ENCODE assay signal across 18 cellular contexts in genomic region chr2:69556008-69556407, GRCh38.
DNase-seq lines count a peak whose midpoint lies in the region; ATAC-seq and TF ChIP-seq lines count a peak whose summit lies in the region.
"Had no signal": no experiment of that assay in that cellular context is flagged by ENCODE, and none has a peak within 500 bp of the region (broad histone marks: within the 10 kb centered on the region; RNA-seq: fewer than 3 reads in every experiment).

No MANE protein-coding gene starts in this region.

- H3K27ac Mint-ChIP-seq in activated T-cell treated with anti-CD3 and anti-CD28 coated beads, Interleukin-2, amount 50 U/mL, for 72 hours, result peak overlapping the region; percentile 95
- H3K27ac Mint-ChIP-seq in T-cell (peak overlapping the region; percentile 71), glutamatergic neuron (ENCODE audit: unreplicated experiment) (no peak overlapping the region)
- peak overlapping the region; percentile 45 for H3K27ac Mint-ChIP-seq in central memory CD8-positive, alpha-beta T cell (ENCODE audit: low read depth)
- H3K27ac Mint-ChIP-seq: B cell had no signal

- POLR2A ChIA-PET in T-cell (lab: Charles Lee), result no interaction called here

- CTCF ChIA-PET in T-cell (lab: Charles Lee), result interaction anchor here (0.9 to 1.5 kb wide), 4 partner anchors 9 to 162 kb away, joined by 3 to 5 read pairs (median 4); no protein-coding TSS in a partner anchor

- peaks cover 2 to 14% of the 10 kb centered on the region in 2 donors for H3K36me3 Mint-ChIP-seq in activated T-cell treated with anti-CD3 and anti-CD28 coated beads, Interleukin-2, amount 50 U/mL, for 72 hours (ENCODE audit: insufficient read depth in 2 of 2)
- H3K36me3 Mint-ChIP-seq in T-cell (peaks cover 35% of the 10 kb centered on the region), glutamatergic neuron (ENCODE audit: unreplicated experiment) (no peaks in the 10 kb centered on the region)
- H3K36me3 Mint-ChIP-seq in central memory CD8-positive, alpha-beta T cell (ENCODE audit: insufficient read depth), result peaks cover 12% of the 10 kb centered on the region

- H3K4me1 Mint-ChIP-seq in activated T-cell treated with anti-CD3 and anti-CD28 coated beads, Interleukin-2, amount 50 U/mL, for 72 hours (ENCODE audit: low read depth), result peaks cover 66% of the 10 kb centered on the region
- peaks cover 80 to 88% (median 81%) of the 10 kb centered on the region in 3 donors for H3K4me1 Mint-ChIP-seq in T-cell
- peaks cover 67% of the 10 kb centered on the region for H3K4me1 Mint-ChIP-seq in central memory CD8-positive, alpha-beta T cell
- H3K4me1 Mint-ChIP-seq in glutamatergic neuron (ENCODE audit: low read depth, unreplicated experiment), result peaks cover 16% of the 10 kb centered on the region

- H3K9me3 Mint-ChIP-seq in activated T-cell treated with anti-CD3 and anti-CD28 coated beads, Interleukin-2, amount 50 U/mL, for 72 hours, result no peaks in the 10 kb centered on the region
- H3K9me3 Mint-ChIP-seq in T-cell (no peaks in the 10 kb centered on the region), glutamatergic neuron (ENCODE audit: unreplicated experiment) (no peaks in the 10 kb centered on the region)
- H3K9me3 Mint-ChIP-seq in central memory CD8-positive, alpha-beta T cell, result no peaks in the 10 kb centered on the region

- DNase-seq in activated T-cell treated with anti-CD3 and anti-CD28 coated beads, Interleukin-2, amount 50 U/mL, for 72 hours, result no peak
- DNase-seq in activated T-cell treated with anti-CD3 and anti-CD28 coated beads for 4 hours (no peak), T-cell (no peak), glutamatergic neuron (no peak), EL (no peak)
- no peak for DNase-seq in central memory CD8-positive, alpha-beta T cell (ENCODE audit: low spot score in 2 of 2)
- no peak for DNase-seq in stimulated activated naive CD8-positive, alpha-beta T cell treated with anti-CD3 and anti-CD28 coated beads, Interleukin-15, Interleukin-2, amounts not matched to agents 100 U/mL and 50 U/mL, for 24 hours
- DNase-seq in stimulated activated CD4-positive, alpha-beta T cell treated with anti-CD3 and anti-CD28 coated beads, Interleukin-12 subunit alpha, Interleukin-12 subunit beta, amount 100 ng/mL, for 4 hours, result no peak
- DNase-seq: COR-L47, DMS153, Karpas-422, NCI-H1930, NCI-H2171, NCI-H446 treated with DMSO at 0.1 percent for 48 hours, NCI-H82, Right ventricle myocardium superior had no signal

- TF ChIP-seq CTCF in glutamatergic neuron (IDR thresholded peaks at IDR 0.05; ENCODE audit: partially characterized antibody, unreplicated experiment), result no peak

- H3K27me3 Mint-ChIP-seq in activated T-cell treated with anti-CD3 and anti-CD28 coated beads, Interleukin-2, amount 50 U/mL, for 72 hours (ENCODE audit: low read depth), result no peaks in the 10 kb centered on the region
- H3K27me3 Mint-ChIP-seq in T-cell, result no peaks in the 10 kb centered on the region
- no peaks in the 10 kb centered on the region for H3K27me3 Mint-ChIP-seq in central memory CD8-positive, alpha-beta T cell
- peaks cover under 1% of the 10 kb centered on the region for H3K27me3 Mint-ChIP-seq in glutamatergic neuron (ENCODE audit: unreplicated experiment)

- peak; percentile 45 to 49 for ATAC-seq in activated T-cell treated with anti-CD3 and anti-CD28 coated beads, Interleukin-2, amount 50 U/mL, for 72 hours (replicated peaks in 1 of 2)
- ATAC-seq in T-cell (replicated peaks in 1 of 4), result peak in 1 of 4 experiments; percentile 47
- ATAC-seq in central memory CD8-positive, alpha-beta T cell (replicated peaks; ENCODE audit: extremely low read depth, poor library complexity, severe bottlenecking), result no peak
- peak; percentile 56 for ATAC-seq in stimulated activated naive CD8-positive, alpha-beta T cell treated with anti-CD3 and anti-CD28 coated beads, Interleukin-15, Interleukin-2, amounts not matched to agents 100 U/mL and 50 U/mL, for 24 hours
- ATAC-seq: Panc1 had no signal

- H3K4me3 Mint-ChIP-seq in activated T-cell treated with anti-CD3 and anti-CD28 coated beads, Interleukin-2, amount 50 U/mL, for 72 hours, result peak overlapping the region in 1 of 2 donors; percentile 68
- H3K4me3 Mint-ChIP-seq in T-cell, result no peak overlapping the region
- peak overlapping the region; percentile 22 for H3K4me3 Mint-ChIP-seq in central memory CD8-positive, alpha-beta T cell
- H3K4me3 Mint-ChIP-seq in glutamatergic neuron (ENCODE audit: unreplicated experiment), result no peak overlapping the region
- H3K4me3 Mint-ChIP-seq: B cell had no signal
